In the genomic region with DNA sequence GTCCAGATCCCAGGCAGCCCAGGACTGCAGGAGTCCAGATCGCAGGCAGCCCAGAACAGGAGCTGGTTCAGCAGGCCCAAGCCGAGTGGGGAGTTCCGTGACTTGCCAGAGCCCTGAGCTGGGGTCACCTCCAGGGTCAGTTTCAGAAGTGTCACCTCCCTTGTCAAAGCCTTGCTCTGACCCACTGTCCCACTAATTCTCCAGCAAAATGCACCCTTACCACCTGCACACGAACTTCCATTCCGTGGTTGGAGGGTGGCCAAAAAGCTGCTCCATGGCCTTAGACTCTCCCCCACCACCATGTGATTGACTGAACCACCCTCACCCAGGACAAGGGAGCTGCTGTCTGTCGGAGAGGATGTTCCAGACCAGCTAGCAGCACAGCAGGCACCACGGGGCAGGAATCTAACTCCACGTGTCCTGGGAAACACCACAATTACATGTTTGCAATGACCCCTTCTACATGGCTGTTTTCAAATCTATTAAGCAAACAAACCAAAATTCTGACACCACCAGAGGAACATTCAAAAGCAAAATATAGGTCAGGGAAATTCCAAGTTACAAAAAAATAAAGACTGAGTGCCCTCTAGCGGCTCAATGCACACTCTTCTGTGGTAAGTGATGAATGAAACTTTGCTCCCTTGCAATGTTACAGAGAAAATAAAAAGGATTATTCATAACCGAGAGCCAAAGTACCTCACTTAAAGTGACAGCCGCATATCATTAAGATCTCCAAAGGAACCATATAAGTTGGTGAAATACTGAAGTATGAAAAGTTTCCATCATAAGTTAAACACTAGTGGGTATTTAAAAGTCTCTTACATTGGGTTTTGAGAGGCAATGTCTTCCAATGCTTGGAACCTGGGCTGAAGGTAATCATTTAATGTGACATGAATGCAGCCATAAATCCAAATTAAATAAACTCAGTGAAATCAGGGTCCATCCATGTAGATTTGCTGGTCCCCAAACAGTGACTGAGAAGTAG, we compare ENCODE assay signal across 8 cellular contexts.
A peak's percentile ranks its signal among the peaks of the same experiment; 100 is the strongest.
DNase-seq lines count a peak whose midpoint lies in the region; ATAC-seq and TF ChIP-seq lines count a peak whose summit lies in the region.

No MANE protein-coding gene starts in this region.

- H3K36me3 Mint-ChIP-seq in naive thymus-derived CD8-positive, alpha-beta T cell: no peaks in the 10 kb centered on the region

- POLR2A ChIA-PET in naive thymus-derived CD8-positive, alpha-beta T cell (lab: Charles Lee): no interaction called here

- ATAC-seq in naive thymus-derived CD8-positive, alpha-beta T cell: peak; percentile 39 to 45
- no peak for ATAC-seq in GM19397 (IDR thresholded peaks at IDR 0.05; ENCODE audit: unreplicated experiment)

- no peaks in the 10 kb centered on the region for H3K27me3 ChIP-seq in esophagus muscularis mucosa

- no peaks in the 10 kb centered on the region for H3K9me3 Mint-ChIP-seq in naive thymus-derived CD8-positive, alpha-beta T cell

- no peaks in the 10 kb centered on the region for H3K9me3 ChIP-seq in esophagus muscularis mucosa

- DNase-seq in DMS 273 (lab: John Stamatoyannopoulos, UW; ENCODE audit: unreplicated experiment) (peak; percentile 30), DMS 273 treated with DMSO at 0.1 percent for 48 hours (lab: John Stamatoyannopoulos, UW) (no peak), esophagus muscularis mucosa (ENCODE audit: extremely low spot score) (no peak), GDM1 (lab: John Stamatoyannopoulos, UW) (no peak)
- peak; percentile 42 for DNase-seq in Jurkat, Clone E6-1 (ENCODE audit: low read depth, low spot score)
- peak; percentile 48 for DNase-seq in activated CD4-positive, alpha-beta T cell treated with anti-CD3 and anti-CD28 coated beads for 48 hours
- DNase-seq in naive thymus-derived CD8-positive, alpha-beta T cell: peak in 3 of 10 donors; percentile 14 to 34 (median 29)

- no peak overlapping the region for H3K4me3 Mint-ChIP-seq in naive thymus-derived CD8-positive, alpha-beta T cell

- intact Hi-C loops in esophagus muscularis mucosa (cut with DNase I): loop anchor here (5.0 kb wide), 1 partner anchor 404 kb away; no protein-coding TSS in a partner anchor

- TF ChIP-seq EP300 in esophagus muscularis mucosa (IDR thresholded peaks at IDR 0.05): no peak

- peaks cover 0 to 8% (median 6%) of the 10 kb centered on the region in 4 donors for H3K4me1 ChIP-seq in esophagus muscularis mucosa

- H3K27me3 Mint-ChIP-seq in naive thymus-derived CD8-positive, alpha-beta T cell: no peaks in the 10 kb centered on the region

- 51% methylated on average over 11 of the region's 11 CpGs for WGBS in esophagus muscularis mucosa

- H3K27ac Mint-ChIP-seq in naive thymus-derived CD8-positive, alpha-beta T cell: peak overlapping the region in 4 of 10 donors; percentile 14 to 27 (median 20)

- TF ChIP-seq CTCF in esophagus muscularis mucosa (IDR thresholded peaks at IDR 0.05): peak; percentile 43 to 70 (median 45)

- peaks cover 0 to 6% (median 0%) of the 10 kb centered on the region in 4 donors for H3K36me3 ChIP-seq in esophagus muscularis mucosa

- H3K4me1 Mint-ChIP-seq in naive thymus-derived CD8-positive, alpha-beta T cell: peaks cover 2 to 6% (median 5%) of the 10 kb centered on the region in 4 donors

- no peak overlapping the region for H3K4me3 ChIP-seq in Jurkat, Clone E6-1 (ENCODE audit: low read length)
- H3K4me3 ChIP-seq in esophagus muscularis mucosa: no peak overlapping the region

- no peak overlapping the region for H3K27ac ChIP-seq in esophagus muscularis mucosa (replicated peaks in 1 of 4)

- no peak for TF ChIP-seq POLR2A in esophagus muscularis mucosa (IDR thresholded peaks at IDR 0.05; ENCODE audit: low read depth)

Comparison
In these comparisons a context has a peak if more than half of its experiments do, and no peak if none do; other contexts are left out.
1. DNase-seq: peak in DMS 273 (single experiment), Jurkat, Clone E6-1 (single experiment) and activated CD4-positive, alpha-beta T cell treated with anti-CD3 and anti-CD28 coated beads for 48 hours (single experiment); none in DMS 273 treated with DMSO at 0.1 percent for 48 hours (single experiment), esophagus muscularis mucosa (single experiment) and GDM1 (single experiment).